ENCODE assay signal across 16 cellular contexts in genomic region chr12:29589852-29590251, GRCh38.
DNase-seq lines count a peak whose midpoint lies in the region; TF ChIP-seq lines count a peak whose summit lies in the region.
"Had no signal": no experiment of that assay in that cellular context is flagged by ENCODE, and none has a peak within 500 bp of the region (broad histone marks: within the 10 kb centered on the region; RNA-seq: fewer than 3 reads in every experiment).

No MANE protein-coding gene starts in this region.

- H2BK120ac ChIP-seq in mesenchymal stem cell (ENCODE audit: low read depth, low read length): no peak overlapping the region

- no peaks in the 10 kb centered on the region for H3K4me1 Mint-ChIP-seq in CD14-positive monocyte
- H3K4me1 Mint-ChIP-seq: CD8-positive, alpha-beta memory T cell had no signal

- H3K36me3 ChIP-seq in MG63 (no peaks in the 10 kb centered on the region), fibroblast of lung (ENCODE audit: control insufficient read depth, insufficient read depth, low read length) (no peaks in the 10 kb centered on the region), mesenchymal stem cell (ENCODE audit: control insufficient read depth in 1 of 2, insufficient read depth in 2 of 2, low read depth in 1 of 2, low read length in 2 of 2) (peaks cover 0 to 3% of the 10 kb centered on the region in 2 experiments), vagina (no peaks in the 10 kb centered on the region), uterus (no peaks in the 10 kb centered on the region)
- H3K36me3 ChIP-seq: BLaER1 treated with 17β-estradiol and CSF1 and Interleukin-3, amounts not matched to agents 10 nM and 100 nM; HAP-1 had no signal

- H3K27ac Mint-ChIP-seq in CD14-positive monocyte: no peak overlapping the region
- H3K27ac Mint-ChIP-seq: CD8-positive, alpha-beta memory T cell had no signal

- H3K27me3 ChIP-seq in MG63 (no peaks in the 10 kb centered on the region), fibroblast of lung (ENCODE audit: control insufficient read depth, insufficient read depth, low read length) (no peaks in the 10 kb centered on the region), mesenchymal stem cell (ENCODE audit: control insufficient read depth in 1 of 2, insufficient read depth in 1 of 2, low read length in 2 of 2) (no peaks in the 10 kb centered on the region), vagina (no peaks in the 10 kb centered on the region), uterus (no peaks in the 10 kb centered on the region)
- H3K27me3 ChIP-seq: BLaER1 treated with 17β-estradiol and CSF1 and Interleukin-3, amounts not matched to agents 10 nM and 100 nM had no signal

- no peak overlapping the region for H2BK5ac ChIP-seq in mesenchymal stem cell (ENCODE audit: low read depth, low read length, poor library complexity, severe bottlenecking)

- H3K9me3 Mint-ChIP-seq in CD14-positive monocyte: peaks cover 0 to 9% (median 2%) of the 10 kb centered on the region in 7 donors

- no peaks in the 10 kb centered on the region for H4K20me1 ChIP-seq in fibroblast of lung (ENCODE audit: control insufficient read depth, extremely low read depth, insufficient read depth, low read length)
- H4K20me1 ChIP-seq: BLaER1 treated with 17β-estradiol and CSF1 and Interleukin-3, amounts not matched to agents 10 nM and 100 nM had no signal

- no peaks in the 10 kb centered on the region for H3K4me1 ChIP-seq in fibroblast of lung (ENCODE audit: control insufficient read depth, extremely low read depth, insufficient read depth, low read length)
- no peaks in the 10 kb centered on the region for H3K4me1 ChIP-seq in mesenchymal stem cell (ENCODE audit: control insufficient read depth, insufficient read depth, low read depth, low read length)
- peaks cover 10% of the 10 kb centered on the region for H3K4me1 ChIP-seq in vagina
- no peaks in the 10 kb centered on the region for H3K4me1 ChIP-seq in uterus
- H3K4me1 ChIP-seq: BLaER1 treated with 17β-estradiol and CSF1 and Interleukin-3, amounts not matched to agents 10 nM and 100 nM had no signal

- no peak overlapping the region for H2AFZ ChIP-seq in fibroblast of lung (ENCODE audit: low read length)
- no peak overlapping the region for H2AFZ ChIP-seq in mesenchymal stem cell (ENCODE audit: low read depth, low read length)

- 0% methylated on average over 2 of the region's 2 CpGs for WGBS in mesenchymal stem cell

- H3K4me2 ChIP-seq in fibroblast of lung (ENCODE audit: extremely low read depth, insufficient read depth, low read length) (no peak overlapping the region), mesenchymal stem cell (ENCODE audit: low read length, poor library complexity, severe bottlenecking) (no peak overlapping the region)
- H3K4me2 ChIP-seq: BLaER1 treated with 17β-estradiol and CSF1 and Interleukin-3, amounts not matched to agents 10 nM and 100 nM had no signal

- H4K91ac ChIP-seq in mesenchymal stem cell (ENCODE audit: low read length): no peak overlapping the region

- intact Hi-C loops in vagina (cut with DNase I): no loop called here
- intact Hi-C loops in CD14-positive monocyte (cut with micrococcal nuclease): no loop called here
- intact Hi-C loops in uterus (cut with DNase I; ENCODE audit: low total_unique reads): no loop called here

- H3K4me3 ChIP-seq in MG63: no peak overlapping the region
- no peak overlapping the region for H3K4me3 ChIP-seq in fibroblast of lung (replicated peaks in 1 of 4; ENCODE audit: control extremely low read depth in 1 of 4, insufficient read depth in 1 of 4, low read depth in 3 of 4, low read length in 4 of 4)
- no peak overlapping the region for H3K4me3 ChIP-seq in mesenchymal stem cell (ENCODE audit: insufficient read depth in 1 of 2, low read depth in 1 of 2, low read length in 2 of 2)
- H3K4me3 ChIP-seq in vagina: no peak overlapping the region
- H3K4me3 ChIP-seq in uterus: no peak overlapping the region
- H3K4me3 ChIP-seq: BLaER1 treated with 17β-estradiol and CSF1 and Interleukin-3, amounts not matched to agents 10 nM and 100 nM; HAP-1; SK-N-MC had no signal

- no peak overlapping the region for H2BK15ac ChIP-seq in mesenchymal stem cell (ENCODE audit: low read depth, poor library complexity, severe bottlenecking)

- no peaks in the 10 kb centered on the region for H3K79me2 ChIP-seq in fibroblast of lung (ENCODE audit: control insufficient read depth, insufficient read depth, low read length)

- no peak overlapping the region for H2AK5ac ChIP-seq in mesenchymal stem cell (ENCODE audit: low read length, severe bottlenecking)

- no peak overlapping the region for H3K4ac ChIP-seq in mesenchymal stem cell (ENCODE audit: low read depth in 1 of 2, low read length in 2 of 2)

- peaks cover 0 to 1% (median 0%) of the 10 kb centered on the region in 3 donors for H3K27me3 Mint-ChIP-seq in CD14-positive monocyte (ENCODE audit: low read depth in 3 of 3)

- no peak overlapping the region for H3K23ac ChIP-seq in mesenchymal stem cell (ENCODE audit: low read length in 2 of 2)

- no peak overlapping the region for H4K8ac ChIP-seq in mesenchymal stem cell (ENCODE audit: low read length)

- H3K4me3 Mint-ChIP-seq in CD14-positive monocyte: no peak overlapping the region
- H3K4me3 Mint-ChIP-seq: CD8-positive, alpha-beta memory T cell had no signal

- TF ChIP-seq CTCF in fibroblast of lung (conservative IDR thresholded peaks at IDR 0.05 in 1 of 2, IDR thresholded peaks at IDR 0.05 in 1 of 2; ENCODE audit: low read depth in 1 of 2, low read length in 2 of 2): no peak
- TF ChIP-seq CTCF in vagina (IDR thresholded peaks at IDR 0.05): no peak
- no peak for TF ChIP-seq CTCF in GM10248 (IDR thresholded peaks at IDR 0.05; ENCODE audit: control extremely low read depth, extremely low read depth, low read depth, missing control alignments)
- TF ChIP-seq CTCF in CD14-positive monocyte (IDR thresholded peaks at IDR 0.05): no peak
- TF ChIP-seq CTCF in uterus (IDR thresholded peaks at IDR 0.05): no peak

- H3K9me3 ChIP-seq in MG63 (no peaks in the 10 kb centered on the region), fibroblast of lung (ENCODE audit: control insufficient read depth, insufficient read depth, low read depth, low read length) (no peaks in the 10 kb centered on the region), mesenchymal stem cell (ENCODE audit: control insufficient read depth, low read length) (no peaks in the 10 kb centered on the region), vagina (no peaks in the 10 kb centered on the region), uterus (no peaks in the 10 kb centered on the region)
- H3K9me3 ChIP-seq: BLaER1 treated with 17β-estradiol and CSF1 and Interleukin-3, amounts not matched to agents 10 nM and 100 nM; HAP-1 had no signal

- no peak overlapping the region for H3K27ac ChIP-seq in fibroblast of lung (ENCODE audit: insufficient read depth, low read length)
- no peak overlapping the region for H3K27ac ChIP-seq in mesenchymal stem cell (ENCODE audit: low read length, poor library complexity, severe bottlenecking)
- peak overlapping the region; percentile 4 for H3K27ac ChIP-seq in vagina
- peak overlapping the region in 1 of 2 donors; percentile 40 for H3K27ac ChIP-seq in uterus
- H3K27ac ChIP-seq: BLaER1 treated with 17β-estradiol and CSF1 and Interleukin-3, amounts not matched to agents 10 nM and 100 nM; SK-N-MC had no signal

- no peak overlapping the region for H3K14ac ChIP-seq in mesenchymal stem cell (ENCODE audit: low read length in 2 of 2)

- H3K9ac ChIP-seq in fibroblast of lung (ENCODE audit: insufficient read depth, low read length): no peak overlapping the region
- no peak overlapping the region for H3K9ac ChIP-seq in mesenchymal stem cell (ENCODE audit: low read length)
- H3K9ac ChIP-seq: BLaER1 treated with 17β-estradiol and CSF1 and Interleukin-3, amounts not matched to agents 10 nM and 100 nM had no signal

- H2BK12ac ChIP-seq in mesenchymal stem cell (ENCODE audit: low read length in 2 of 2): no peak overlapping the region

- CTCF ChIA-PET in GM10248 (lab: Yijun Ruan, JAX): interaction anchor here (1.0 to 1.5 kb wide), 2 partner anchors 10 to 25 kb away, joined by 3 read pairs; no protein-coding TSS in a partner anchor

- no peak overlapping the region for H3K18ac ChIP-seq in mesenchymal stem cell (ENCODE audit: low read depth in 1 of 2, low read length in 2 of 2)

- peak; percentile 66 for DNase-seq in MG63
- DNase-seq in fibroblast of lung (ENCODE audit: low read depth in 2 of 2): peak; percentile 43 to 56
- DNase-seq in mesenchymal stem cell: peak; percentile 75
- no peak for DNase-seq in vagina (ENCODE audit: extremely low spot score in 2 of 2)
- DNase-seq in GM10248 (ENCODE audit: extremely low spot score): no peak
- no peak for DNase-seq in CD14-positive monocyte (ENCODE audit: low spot score)
- DNase-seq in uterus: no peak
- DNase-seq: CD8-positive, alpha-beta memory T cell; NCI-H1105 treated with DMSO at 0.1 percent for 48 hours; NCI-H1694 treated with DMSO at 0.1 percent for 48 hours; NCI-H748 treated with DMSO at 0.1 percent for 48 hours; NK-92 treated with Interleukin-12 subunit alpha and Interleukin-12 subunit beta, amount 100 ng/mL, for 24 hours; Right ventricle myocardium superior had no signal

- POLR2A ChIA-PET in GM10248 (lab: Yijun Ruan, JAX): no interaction called here

- no peak for TF ChIP-seq POLR2A in vagina (IDR thresholded peaks at IDR 0.05)
- no peak for TF ChIP-seq POLR2A in uterus (IDR thresholded peaks at IDR 0.05)

- no peaks in the 10 kb centered on the region for H3K79me1 ChIP-seq in mesenchymal stem cell (replicated peaks; ENCODE audit: low read length, poor library complexity, severe bottlenecking)

- H3K36me3 Mint-ChIP-seq in CD14-positive monocyte: peaks cover 0 to 4% of the 10 kb centered on the region in 2 donors
- H3K36me3 Mint-ChIP-seq: CD8-positive, alpha-beta memory T cell had no signal

Comparison
In these comparisons a context has a peak if more than half of its experiments do, and no peak if none do; other contexts are left out.
1. DNase-seq: peak in MG63 (single experiment), fibroblast of lung (2 of 2) and mesenchymal stem cell (single experiment); none in vagina (0 of 2), GM10248 (single experiment), CD14-positive monocyte (single experiment) and uterus (0 of 2).